Comparison of ENCODE assay signal across 1 cellular context in the genomic region with DNA sequence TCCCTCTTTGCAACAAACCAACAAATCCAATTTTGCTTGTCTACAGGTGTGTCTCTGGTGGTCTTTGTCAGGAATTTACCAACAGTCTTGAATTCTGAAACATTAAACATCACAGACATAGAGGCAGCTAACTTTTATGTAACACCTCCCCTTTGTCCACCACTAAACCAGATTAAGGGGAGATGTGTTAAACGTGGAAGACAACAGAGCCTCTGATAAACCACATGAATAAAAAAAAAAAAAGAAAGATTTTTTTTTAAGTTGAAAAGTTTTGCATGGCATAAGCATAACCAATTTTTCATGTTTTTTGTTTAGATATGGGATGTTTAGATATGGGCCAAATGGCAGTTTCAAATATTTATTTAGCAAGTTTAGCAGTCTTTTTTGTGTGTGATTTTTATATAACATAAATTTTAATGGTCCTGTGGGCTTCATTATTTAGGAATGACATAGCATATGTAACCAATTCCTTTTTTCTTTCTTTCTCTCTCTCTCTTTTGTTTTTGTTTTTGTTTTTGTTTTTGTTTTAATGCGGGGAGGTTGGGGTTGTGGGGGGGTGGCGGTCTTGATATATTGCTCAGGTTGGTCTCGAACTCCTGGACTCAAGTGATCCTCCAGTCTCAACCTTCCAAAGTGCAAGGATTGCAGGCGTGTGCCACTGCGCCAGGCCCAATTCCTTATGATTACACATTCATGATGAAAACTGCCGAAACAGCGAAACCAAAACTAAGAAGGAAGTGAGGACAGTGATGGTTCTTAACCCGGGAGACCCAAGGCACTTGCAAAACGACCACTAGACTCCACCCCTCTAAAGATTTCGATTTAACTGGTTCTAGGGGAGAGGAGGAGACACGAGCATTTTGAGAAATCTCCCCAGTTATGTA.
TF ChIP-seq lines count a peak whose summit lies in the region.

No MANE protein-coding gene starts in this region.

TF ChIP-seq in K562, 482 proteins besides CTCF, POLR2A, EP300 and RAD21 (continued from another document and continues in another):
- TF ChIP-seq, protein P1, sequence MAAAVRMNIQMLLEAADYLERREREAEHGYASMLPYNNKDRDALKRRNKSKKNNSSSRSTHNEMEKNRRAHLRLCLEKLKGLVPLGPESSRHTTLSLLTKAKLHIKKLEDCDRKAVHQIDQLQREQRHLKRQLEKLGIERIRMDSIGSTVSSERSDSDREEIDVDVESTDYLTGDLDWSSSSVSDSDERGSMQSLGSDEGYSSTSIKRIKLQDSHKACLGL (CRISPR knock-in tag; IDR thresholded peaks at IDR 0.05; ENCODE audit: borderline replicate concordance, poor library complexity, severe bottlenecking), result no peak
- TF ChIP-seq CCNT2 (IDR thresholded peaks at IDR 0.05; ENCODE audit: borderline replicate concordance, extremely low read depth, insufficient read length, low read depth, low read length) (no peak), RBM22 (IDR thresholded peaks at IDR 0.05; ENCODE audit: low read depth, low read length, poor library complexity, severe bottlenecking) (no peak), NR4A1 (CRISPR knock-in tag; IDR thresholded peaks at IDR 0.05) (no peak), NR4A1 (tag; IDR thresholded peaks at IDR 0.05) (no peak), YY1 (IDR thresholded peaks at IDR 0.05; ENCODE audit: borderline replicate concordance in 1 of 3, control insufficient read depth in 1 of 3, extremely low read depth in 1 of 3, insufficient read depth in 3 of 3, insufficient read length in 1 of 3, insufficient replicate concordance in 2 of 3, low read depth in 1 of 3, low read length in 2 of 3) (no peak), U2AF1 (optimal IDR thresholded peaks at IDR 0.05; ENCODE audit: low read depth, low read length) (peak; percentile 18), STAG1 (CRISPR knock-in tag; IDR thresholded peaks at IDR 0.05; ENCODE audit: borderline replicate concordance) (no peak), ELF1 (tag; IDR thresholded peaks at IDR 0.05) (peak; percentile 57), TCF7 (IDR thresholded peaks at IDR 0.05; ENCODE audit: borderline replicate concordance) (no peak), FOXK2 (conservative IDR thresholded peaks at IDR 0.05 in 1 of 2, IDR thresholded peaks at IDR 0.05 in 1 of 2; ENCODE audit: low read depth in 2 of 2) (peak in 1 of 2 experiments; percentile 39; a peak in 1 of 4 replicates), MEIS2 (IDR thresholded peaks at IDR 0.05; ENCODE audit: partially characterized antibody) (no peak), HNRNPH1 (optimal IDR thresholded peaks at IDR 0.05; ENCODE audit: low read depth, low read length) (no peak), CBX3 (IDR thresholded peaks at IDR 0.05; ENCODE audit: borderline replicate concordance in 1 of 2, low read length in 2 of 2) (no peak), MXI1 (IDR thresholded peaks at IDR 0.05; ENCODE audit: low read depth, low read length) (no peak), HDGF (IDR thresholded peaks at IDR 0.05) (no peak), SMC3 (conservative IDR thresholded peaks at IDR 0.05; ENCODE audit: insufficient read depth, low read depth, low read length) (no peak), GATAD2B (IDR thresholded peaks at IDR 0.05; ENCODE audit: borderline replicate concordance) (0 out of 2 replicates have a peak, but pooled peaks have one; percentile 42), CC2D1A (IDR thresholded peaks at IDR 0.05) (peak; percentile 65), EHMT2 (IDR thresholded peaks at IDR 0.05) (peak; percentile 44; the same call in 1 of the 2 replicates), ZNF785 (CRISPR knock-in tag; IDR thresholded peaks at IDR 0.05) (no peak), ZNF134 (CRISPR knock-in tag; conservative IDR thresholded peaks at IDR 0.05) (no peak), ZNF133 (CRISPR knock-in tag; IDR thresholded peaks at IDR 0.05) (no peak), HDAC6 (IDR thresholded peaks at IDR 0.05; ENCODE audit: low read depth, low read length) (no peak), KLF13 (tag; IDR thresholded peaks at IDR 0.05; ENCODE audit: borderline replicate concordance, low read depth) (no peak), ZNF263 (CRISPR knock-in tag; IDR thresholded peaks at IDR 0.05; ENCODE audit: borderline replicate concordance) (no peak), MBD2 (IDR thresholded peaks at IDR 0.05; ENCODE audit: borderline replicate concordance, low read depth) (no peak), KDM4B (IDR thresholded peaks at IDR 0.05; ENCODE audit: borderline replicate concordance in 2 of 2, low read depth in 1 of 2) (no peak), CAMTA2 (CRISPR knock-in tag; conservative IDR thresholded peaks at IDR 0.05) (no peak), ZNF79 (CRISPR knock-in tag; IDR thresholded peaks at IDR 0.05; ENCODE audit: low read depth) (no peak), ZNF408 (CRISPR knock-in tag; IDR thresholded peaks at IDR 0.05; ENCODE audit: low read depth) (no peak), SPI1 (IDR thresholded peaks at IDR 0.05; ENCODE audit: borderline replicate concordance, low read depth, low read length) (peak; percentile 62; the same call in 1 of the 2 replicates), HOXB6 (CRISPR knock-in tag; IDR thresholded peaks at IDR 0.05; ENCODE audit: borderline replicate concordance) (no peak), BRD9 (IDR thresholded peaks at IDR 0.05; ENCODE audit: low read depth, partially characterized antibody) (no peak), CBX1 (IDR thresholded peaks at IDR 0.05; ENCODE audit: low read depth) (no peak; the same call in 1 of the 2 replicates), L3MBTL2 (IDR thresholded peaks at IDR 0.05) (0 out of 2 replicates have a peak, but pooled peaks have one; percentile 4), ZBED1 (IDR thresholded peaks at IDR 0.05) (no peak), ZNF324 (CRISPR knock-in tag; IDR thresholded peaks at IDR 0.05) (no peak), TOE1 (IDR thresholded peaks at IDR 0.05; ENCODE audit: borderline replicate concordance) (peak; percentile 14; the same call in 1 of the 2 replicates), TOE1 (CRISPR knock-in tag; IDR thresholded peaks at IDR 0.05; ENCODE audit: borderline replicate concordance, low read depth) (no peak), ETS2 (tag; IDR thresholded peaks at IDR 0.05; ENCODE audit: borderline replicate concordance, poor library complexity, severe bottlenecking) (no peak)
- TF ChIP-seq, protein P2, sequence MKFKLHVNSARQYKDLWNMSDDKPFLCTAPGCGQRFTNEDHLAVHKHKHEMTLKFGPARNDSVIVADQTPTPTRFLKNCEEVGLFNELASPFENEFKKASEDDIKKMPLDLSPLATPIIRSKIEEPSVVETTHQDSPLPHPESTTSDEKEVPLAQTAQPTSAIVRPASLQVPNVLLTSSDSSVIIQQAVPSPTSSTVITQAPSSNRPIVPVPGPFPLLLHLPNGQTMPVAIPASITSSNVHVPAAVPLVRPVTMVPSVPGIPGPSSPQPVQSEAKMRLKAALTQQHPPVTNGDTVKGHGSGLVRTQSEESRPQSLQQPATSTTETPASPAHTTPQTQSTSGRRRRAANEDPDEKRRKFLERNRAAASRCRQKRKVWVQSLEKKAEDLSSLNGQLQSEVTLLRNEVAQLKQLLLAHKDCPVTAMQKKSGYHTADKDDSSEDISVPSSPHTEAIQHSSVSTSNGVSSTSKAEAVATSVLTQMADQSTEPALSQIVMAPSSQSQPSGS (CRISPR knock-in tag; IDR thresholded peaks at IDR 0.05), result no peak
- TF ChIP-seq, protein P3, sequence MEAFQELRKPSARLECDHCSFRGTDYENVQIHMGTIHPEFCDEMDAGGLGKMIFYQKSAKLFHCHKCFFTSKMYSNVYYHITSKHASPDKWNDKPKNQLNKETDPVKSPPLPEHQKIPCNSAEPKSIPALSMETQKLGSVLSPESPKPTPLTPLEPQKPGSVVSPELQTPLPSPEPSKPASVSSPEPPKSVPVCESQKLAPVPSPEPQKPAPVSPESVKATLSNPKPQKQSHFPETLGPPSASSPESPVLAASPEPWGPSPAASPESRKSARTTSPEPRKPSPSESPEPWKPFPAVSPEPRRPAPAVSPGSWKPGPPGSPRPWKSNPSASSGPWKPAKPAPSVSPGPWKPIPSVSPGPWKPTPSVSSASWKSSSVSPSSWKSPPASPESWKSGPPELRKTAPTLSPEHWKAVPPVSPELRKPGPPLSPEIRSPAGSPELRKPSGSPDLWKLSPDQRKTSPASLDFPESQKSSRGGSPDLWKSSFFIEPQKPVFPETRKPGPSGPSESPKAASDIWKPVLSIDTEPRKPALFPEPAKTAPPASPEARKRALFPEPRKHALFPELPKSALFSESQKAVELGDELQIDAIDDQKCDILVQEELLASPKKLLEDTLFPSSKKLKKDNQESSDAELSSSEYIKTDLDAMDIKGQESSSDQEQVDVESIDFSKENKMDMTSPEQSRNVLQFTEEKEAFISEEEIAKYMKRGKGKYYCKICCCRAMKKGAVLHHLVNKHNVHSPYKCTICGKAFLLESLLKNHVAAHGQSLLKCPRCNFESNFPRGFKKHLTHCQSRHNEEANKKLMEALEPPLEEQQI (IDR thresholded peaks at IDR 0.05), result 0 out of 2 replicates have a peak, but pooled peaks have one; percentile 27
- TF ChIP-seq, protein P4, sequence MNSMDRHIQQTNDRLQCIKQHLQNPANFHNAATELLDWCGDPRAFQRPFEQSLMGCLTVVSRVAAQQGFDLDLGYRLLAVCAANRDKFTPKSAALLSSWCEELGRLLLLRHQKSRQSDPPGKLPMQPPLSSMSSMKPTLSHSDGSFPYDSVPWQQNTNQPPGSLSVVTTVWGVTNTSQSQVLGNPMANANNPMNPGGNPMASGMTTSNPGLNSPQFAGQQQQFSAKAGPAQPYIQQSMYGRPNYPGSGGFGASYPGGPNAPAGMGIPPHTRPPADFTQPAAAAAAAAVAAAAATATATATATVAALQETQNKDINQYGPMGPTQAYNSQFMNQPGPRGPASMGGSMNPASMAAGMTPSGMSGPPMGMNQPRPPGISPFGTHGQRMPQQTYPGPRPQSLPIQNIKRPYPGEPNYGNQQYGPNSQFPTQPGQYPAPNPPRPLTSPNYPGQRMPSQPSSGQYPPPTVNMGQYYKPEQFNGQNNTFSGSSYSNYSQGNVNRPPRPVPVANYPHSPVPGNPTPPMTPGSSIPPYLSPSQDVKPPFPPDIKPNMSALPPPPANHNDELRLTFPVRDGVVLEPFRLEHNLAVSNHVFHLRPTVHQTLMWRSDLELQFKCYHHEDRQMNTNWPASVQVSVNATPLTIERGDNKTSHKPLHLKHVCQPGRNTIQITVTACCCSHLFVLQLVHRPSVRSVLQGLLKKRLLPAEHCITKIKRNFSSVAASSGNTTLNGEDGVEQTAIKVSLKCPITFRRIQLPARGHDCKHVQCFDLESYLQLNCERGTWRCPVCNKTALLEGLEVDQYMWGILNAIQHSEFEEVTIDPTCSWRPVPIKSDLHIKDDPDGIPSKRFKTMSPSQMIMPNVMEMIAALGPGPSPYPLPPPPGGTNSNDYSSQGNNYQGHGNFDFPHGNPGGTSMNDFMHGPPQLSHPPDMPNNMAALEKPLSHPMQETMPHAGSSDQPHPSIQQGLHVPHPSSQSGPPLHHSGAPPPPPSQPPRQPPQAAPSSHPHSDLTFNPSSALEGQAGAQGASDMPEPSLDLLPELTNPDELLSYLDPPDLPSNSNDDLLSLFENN (IDR thresholded peaks at IDR 0.05; ENCODE audit: low read depth in 2 of 2, low read length in 2 of 2), result no peak
- TF ChIP-seq, protein P5, sequence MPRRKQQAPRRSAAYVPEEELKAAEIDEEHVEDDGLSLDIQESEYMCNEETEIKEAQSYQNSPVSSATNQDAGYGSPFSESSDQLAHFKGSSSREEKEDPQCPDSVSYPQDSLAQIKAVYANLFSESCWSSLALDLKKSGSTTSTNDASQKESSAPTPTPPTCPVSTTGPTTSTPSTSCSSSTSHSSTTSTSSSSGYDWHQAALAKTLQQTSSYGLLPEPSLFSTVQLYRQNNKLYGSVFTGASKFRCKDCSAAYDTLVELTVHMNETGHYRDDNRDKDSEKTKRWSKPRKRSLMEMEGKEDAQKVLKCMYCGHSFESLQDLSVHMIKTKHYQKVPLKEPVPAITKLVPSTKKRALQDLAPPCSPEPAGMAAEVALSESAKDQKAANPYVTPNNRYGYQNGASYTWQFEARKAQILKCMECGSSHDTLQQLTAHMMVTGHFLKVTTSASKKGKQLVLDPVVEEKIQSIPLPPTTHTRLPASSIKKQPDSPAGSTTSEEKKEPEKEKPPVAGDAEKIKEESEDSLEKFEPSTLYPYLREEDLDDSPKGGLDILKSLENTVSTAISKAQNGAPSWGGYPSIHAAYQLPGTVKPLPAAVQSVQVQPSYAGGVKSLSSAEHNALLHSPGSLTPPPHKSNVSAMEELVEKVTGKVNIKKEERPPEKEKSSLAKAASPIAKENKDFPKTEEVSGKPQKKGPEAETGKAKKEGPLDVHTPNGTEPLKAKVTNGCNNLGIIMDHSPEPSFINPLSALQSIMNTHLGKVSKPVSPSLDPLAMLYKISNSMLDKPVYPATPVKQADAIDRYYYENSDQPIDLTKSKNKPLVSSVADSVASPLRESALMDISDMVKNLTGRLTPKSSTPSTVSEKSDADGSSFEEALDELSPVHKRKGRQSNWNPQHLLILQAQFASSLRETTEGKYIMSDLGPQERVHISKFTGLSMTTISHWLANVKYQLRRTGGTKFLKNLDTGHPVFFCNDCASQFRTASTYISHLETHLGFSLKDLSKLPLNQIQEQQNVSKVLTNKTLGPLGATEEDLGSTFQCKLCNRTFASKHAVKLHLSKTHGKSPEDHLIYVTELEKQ (CRISPR knock-in tag; IDR thresholded peaks at IDR 0.05), result no peak
- TF ChIP-seq, protein P6, sequence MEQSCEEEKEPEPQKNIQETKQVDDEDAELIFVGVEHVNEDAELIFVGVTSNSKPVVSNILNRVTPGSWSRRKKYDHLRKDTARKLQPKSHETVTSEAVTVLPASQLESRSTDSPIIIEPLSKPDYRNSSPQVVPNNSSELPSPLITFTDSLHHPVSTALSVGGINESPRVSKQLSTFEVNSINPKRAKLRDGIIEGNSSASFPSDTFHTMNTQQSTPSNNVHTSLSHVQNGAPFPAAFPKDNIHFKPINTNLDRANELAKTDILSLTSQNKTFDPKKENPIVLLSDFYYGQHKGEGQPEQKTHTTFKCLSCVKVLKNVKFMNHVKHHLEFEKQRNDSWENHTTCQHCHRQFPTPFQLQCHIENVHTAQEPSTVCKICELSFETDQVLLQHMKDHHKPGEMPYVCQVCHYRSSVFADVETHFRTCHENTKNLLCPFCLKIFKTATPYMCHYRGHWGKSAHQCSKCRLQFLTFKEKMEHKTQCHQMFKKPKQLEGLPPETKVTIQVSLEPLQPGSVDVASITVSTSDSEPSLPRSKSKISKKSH (CRISPR knock-in tag; IDR thresholded peaks at IDR 0.05), result no peak
- TF ChIP-seq, protein P7, sequence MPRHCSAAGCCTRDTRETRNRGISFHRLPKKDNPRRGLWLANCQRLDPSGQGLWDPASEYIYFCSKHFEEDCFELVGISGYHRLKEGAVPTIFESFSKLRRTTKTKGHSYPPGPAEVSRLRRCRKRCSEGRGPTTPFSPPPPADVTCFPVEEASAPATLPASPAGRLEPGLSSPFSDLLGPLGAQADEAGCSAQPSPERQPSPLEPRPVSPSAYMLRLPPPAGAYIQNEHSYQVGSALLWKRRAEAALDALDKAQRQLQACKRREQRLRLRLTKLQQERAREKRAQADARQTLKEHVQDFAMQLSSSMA (CRISPR knock-in tag; IDR thresholded peaks at IDR 0.05), result no peak
- TF ChIP-seq, protein P8, sequence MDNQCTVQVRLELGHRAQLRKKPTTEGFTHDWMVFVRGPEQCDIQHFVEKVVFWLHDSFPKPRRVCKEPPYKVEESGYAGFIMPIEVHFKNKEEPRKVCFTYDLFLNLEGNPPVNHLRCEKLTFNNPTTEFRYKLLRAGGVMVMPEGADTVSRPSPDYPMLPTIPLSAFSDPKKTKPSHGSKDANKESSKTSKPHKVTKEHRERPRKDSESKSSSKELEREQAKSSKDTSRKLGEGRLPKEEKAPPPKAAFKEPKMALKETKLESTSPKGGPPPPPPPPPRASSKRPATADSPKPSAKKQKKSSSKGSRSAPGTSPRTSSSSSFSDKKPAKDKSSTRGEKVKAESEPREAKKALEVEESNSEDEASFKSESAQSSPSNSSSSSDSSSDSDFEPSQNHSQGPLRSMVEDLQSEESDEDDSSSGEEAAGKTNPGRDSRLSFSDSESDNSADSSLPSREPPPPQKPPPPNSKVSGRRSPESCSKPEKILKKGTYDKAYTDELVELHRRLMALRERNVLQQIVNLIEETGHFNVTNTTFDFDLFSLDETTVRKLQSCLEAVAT (IDR thresholded peaks at IDR 0.05), result peak; percentile 13 to 76; a peak in 3 of 4 replicates
